ENCODE assay signal across 13 cellular contexts in the genomic region with DNA sequence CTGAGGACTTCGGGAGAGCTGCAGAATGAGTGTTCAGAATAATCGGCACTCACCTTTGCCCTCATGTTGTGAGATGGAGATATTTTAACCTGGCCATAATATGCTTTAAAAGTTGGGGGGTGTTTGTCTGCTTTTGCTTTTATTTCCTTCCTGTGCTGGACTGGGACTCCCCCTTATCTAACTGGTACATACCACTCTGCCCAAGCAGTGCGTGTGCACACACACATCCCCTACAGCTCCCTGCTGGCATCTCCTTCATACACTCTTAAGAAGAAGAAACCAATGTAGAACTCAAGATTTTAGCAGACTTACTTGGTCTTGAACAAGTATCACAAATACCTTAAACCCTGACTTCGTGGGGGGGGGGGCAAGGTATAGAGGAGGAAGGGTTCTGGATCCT.
DNase-seq lines count a peak whose midpoint lies in the region; ATAC-seq and TF ChIP-seq lines count a peak whose summit lies in the region.
"Had no signal": no experiment of that assay in that cellular context is flagged by ENCODE, and none has a peak within 500 bp of the region (broad histone marks: within the 10 kb centered on the region; RNA-seq: fewer than 3 reads in every experiment).

No MANE protein-coding gene starts in this region.

- no peaks in the 10 kb centered on the region for H3K36me3 Mint-ChIP-seq in neural crest cell (ENCODE audit: low read depth)

- intact Hi-C loops in esophagus squamous epithelium (cut with DNase I), result loop anchor here (10.0 kb wide), 1 partner anchor 80 kb away; no protein-coding TSS in a partner anchor
- intact Hi-C loops in upper lobe of right lung (cut with DNase I), result no loop called here

- no peaks in the 10 kb centered on the region for H3K27me3 ChIP-seq in adipocyte (replicated peaks; ENCODE audit: control insufficient read depth, insufficient read depth, low read length)
- no peaks in the 10 kb centered on the region for H3K27me3 ChIP-seq in esophagus squamous epithelium
- H3K27me3 ChIP-seq in upper lobe of right lung, result no peaks in the 10 kb centered on the region

- peaks cover 37% of the 10 kb centered on the region for H3K36me3 ChIP-seq in adipocyte (ENCODE audit: control insufficient read depth, insufficient read depth, low read length, severe bottlenecking)
- peaks cover 0 to 9% (median 0%) of the 10 kb centered on the region in 3 donors for H3K36me3 ChIP-seq in esophagus squamous epithelium
- no peaks in the 10 kb centered on the region for H3K36me3 ChIP-seq in upper lobe of right lung

- TF ChIP-seq POLR2A in esophagus squamous epithelium (IDR thresholded peaks at IDR 0.05), result no peak

- no peak for TF ChIP-seq CTCF in esophagus squamous epithelium (IDR thresholded peaks at IDR 0.05)
- TF ChIP-seq CTCF in neural crest cell (conservative IDR thresholded peaks at IDR 0.05), result no peak
- TF ChIP-seq CTCF in upper lobe of right lung (IDR thresholded peaks at IDR 0.05), result no peak
- no peak for TF ChIP-seq CTCF in omental fat pad (IDR thresholded peaks at IDR 0.05)

- H3K4me1 Mint-ChIP-seq in neural crest cell, result peaks cover 62% of the 10 kb centered on the region

- no peaks in the 10 kb centered on the region for H3K27me3 Mint-ChIP-seq in neural crest cell (ENCODE audit: low read depth)

- H3K9me3 ChIP-seq in adipocyte (ENCODE audit: control insufficient read depth, low read length) (no peaks in the 10 kb centered on the region), esophagus squamous epithelium (no peaks in the 10 kb centered on the region), upper lobe of right lung (no peaks in the 10 kb centered on the region)

- peak overlapping the region; percentile 96 for H3K9ac ChIP-seq in adipocyte (ENCODE audit: low read length)

- no peak for ATAC-seq in upper lobe of right lung
- no peak for ATAC-seq in omental fat pad (ENCODE audit: low FRiP score)
- no peak for ATAC-seq in GM18873 (IDR thresholded peaks at IDR 0.05; ENCODE audit: low FRiP score, unreplicated experiment)

- no peak for DNase-seq in adipocyte (ENCODE audit: low read depth)
- DNase-seq in esophagus squamous epithelium (lab: John Stamatoyannopoulos, UW), result no peak
- DNase-seq in neural crest cell (ENCODE audit: low read depth, low spot score), result no peak
- no peak for DNase-seq in upper lobe of right lung
- DNase-seq in NCI-H446 (lab: John Stamatoyannopoulos, UW), result no peak
- DNase-seq in omental fat pad (ENCODE audit: low spot score), result no peak
- no peak for DNase-seq in hepatic stellate cell (ENCODE audit: low spot score)
- DNase-seq: activated CD4-positive, alpha-beta T cell treated with anti-CD3 and anti-CD28 coated beads, Interleukin-2, amount 50 U/mL, for 1 hour; activated gamma-delta T cell; endodermal cell; NCI-H526 treated with DMSO at 0.1 percent for 48 hours had no signal

- 27 to 47% methylated on average over 4 of the region's 4 CpGs for WGBS in esophagus squamous epithelium, 2 donors

- no peak overlapping the region for H3K4me3 Mint-ChIP-seq in neural crest cell
- H3K4me3 Mint-ChIP-seq: endodermal cell had no signal

- H3K4me1 ChIP-seq in adipocyte (ENCODE audit: control insufficient read depth, insufficient read depth, low read length) (peaks cover 76% of the 10 kb centered on the region), esophagus squamous epithelium (peaks cover 22 to 89% (median 76%) of the 10 kb centered on the region in 3 donors), upper lobe of right lung (peaks cover 35% of the 10 kb centered on the region)

- peak overlapping the region; percentile 51 for H3K27ac Mint-ChIP-seq in neural crest cell (ENCODE audit: unreplicated experiment)

- H3K27ac ChIP-seq in esophagus squamous epithelium, result peak overlapping the region; percentile 75 to 95 (median 92)
- H3K27ac ChIP-seq in upper lobe of right lung, result peak overlapping the region; percentile 53

- H3K4me3 ChIP-seq in adipocyte (ENCODE audit: low read length), result peak overlapping the region; percentile 78
- H3K4me3 ChIP-seq in esophagus squamous epithelium, result peak overlapping the region in 3 of 4 donors; percentile 14 to 56 (median 21)
- H3K4me3 ChIP-seq in upper lobe of right lung, result no peak overlapping the region
- H3K4me3 ChIP-seq: GM12878 had no signal

- no peaks in the 10 kb centered on the region for H3K9me3 Mint-ChIP-seq in neural crest cell
- H3K9me3 Mint-ChIP-seq: endodermal cell had no signal
